8 cellular contexts compared by ENCODE assay signal in genomic region chr5:43315262-43315661, GRCh38. TPM values are rescaled to one million over a fixed set of nuclear protein-coding genes. Genes with fewer than 3 reads are reported as not detected.
A peak's percentile ranks its signal among the peaks of the same experiment; 100 is the strongest.
DNase-seq lines count a peak whose midpoint lies in the region; ATAC-seq, FAIRE-seq and TF ChIP-seq lines count a peak whose summit lies in the region.

No MANE protein-coding gene starts in this region.

- peak overlapping the region in 4 of 5 experiments; percentile 94 to 99 (median 98) for H3K27ac Mint-ChIP-seq in brain

- no peaks in the 10 kb centered on the region for H3K9me2 ChIP-seq in GM23248 (ENCODE audit: insufficient read depth)

- H3K9me3 ChIP-seq in GM23248 (ENCODE audit: low read depth): no peaks in the 10 kb centered on the region

- peaks cover 28% of the 10 kb centered on the region for H3K79me2 ChIP-seq in GM23248 (ENCODE audit: insufficient read depth)

- ATAC-seq in GM18517 (IDR thresholded peaks at IDR 0.05; ENCODE audit: unreplicated experiment) (no peak), GM21786 (IDR thresholded peaks at IDR 0.05; ENCODE audit: unreplicated experiment) (no peak), HG02678 (IDR thresholded peaks at IDR 0.05; ENCODE audit: unreplicated experiment) (no peak)

- no peak overlapping the region for H3K27ac ChIP-seq in GM23248

- peak; percentile 71 for DNase-seq in GM23248
- DNase-seq in RCC 7860 (ENCODE audit: low spot score): peak; percentile 94
- DNase-seq in renal cortical epithelial cell (ENCODE audit: low read depth): peak; percentile 89
- no peak for DNase-seq in NCI-H69 (lab: John Stamatoyannopoulos, UW)

- H3K9me3 Mint-ChIP-seq in brain: peaks cover 0 to 8% (median 0%) of the 10 kb centered on the region in 5 experiments

- H3F3A ChIP-seq in GM23248 (ENCODE audit: insufficient read depth): peaks cover 6% of the 10 kb centered on the region; the same call in 1 of the 2 replicates

- H3K4me1 Mint-ChIP-seq in brain: peaks cover 62% of the 10 kb centered on the region

- H3K4me3 ChIP-seq in GM23248: no peak overlapping the region

- peaks cover 19% of the 10 kb centered on the region for H3K36me3 Mint-ChIP-seq in brain

- no peaks in the 10 kb centered on the region for H3K27me3 ChIP-seq in GM23248 (replicated peaks; ENCODE audit: insufficient read depth)

- H2AFZ ChIP-seq in GM23248: no peak overlapping the region

- FAIRE-seq in RCC 7860 (lab: Jason Lieb, UNC): peak; percentile 95

- WGBS in GM23248 (ENCODE audit: low coverage in 1 of 2, low lambda C conversion rate in 2 of 2, missing lambda C conversion rate in 2 of 2), 2 experiments: 79 to 81% methylated on average over 8 of the region's 8 CpGs

- peaks cover 22% of the 10 kb centered on the region for H3K27me3 Mint-ChIP-seq in brain

- in situ Hi-C loops in GM23248 (cut with MboI): no loop called here

- no peaks in the 10 kb centered on the region for H3K36me3 ChIP-seq in GM23248 (ENCODE audit: low read depth)

- peaks cover 13% of the 10 kb centered on the region; the same call in 1 of the 2 replicates for H3K4me1 ChIP-seq in GM23248 (ENCODE audit: insufficient read depth)

- peak overlapping the region in 2 of 5 experiments; percentile 10 to 99 for H3K4me3 Mint-ChIP-seq in brain

- H3K9ac ChIP-seq in GM23248: no peak overlapping the region

- no peak for TF ChIP-seq CTCF in brain (conservative IDR thresholded peaks at IDR 0.05)

- no peaks in the 10 kb centered on the region for H4K20me1 ChIP-seq in GM23248 (ENCODE audit: insufficient read depth)

- no peak overlapping the region for H3K4me2 ChIP-seq in GM23248 (ENCODE audit: unreplicated experiment)

RNA-seq across cellular contexts. Expression of gene HMGCS1, which starts 2.0 kb away (rescaled TPM):
- total RNA-seq in GM23248 (2014; rRNA removed; shearing (Covaris generic)): 10.4 and 14.8 TPM in 2 replicates
- polyA plus RNA-seq in GM23248 (2016; fragmentation: Nextera tagmentation; extraction: Ambion mirVana): 5.5 and 6.2 TPM in 2 replicates
- 35.3 TPM for polyA plus RNA-seq in brain (ENCODE audit: insufficient read depth, low read depth, low replicate concordance)
- 39.0 and 136 TPM in 2 replicates for total RNA-seq in renal cortical epithelial cell
